In the genomic region with DNA sequence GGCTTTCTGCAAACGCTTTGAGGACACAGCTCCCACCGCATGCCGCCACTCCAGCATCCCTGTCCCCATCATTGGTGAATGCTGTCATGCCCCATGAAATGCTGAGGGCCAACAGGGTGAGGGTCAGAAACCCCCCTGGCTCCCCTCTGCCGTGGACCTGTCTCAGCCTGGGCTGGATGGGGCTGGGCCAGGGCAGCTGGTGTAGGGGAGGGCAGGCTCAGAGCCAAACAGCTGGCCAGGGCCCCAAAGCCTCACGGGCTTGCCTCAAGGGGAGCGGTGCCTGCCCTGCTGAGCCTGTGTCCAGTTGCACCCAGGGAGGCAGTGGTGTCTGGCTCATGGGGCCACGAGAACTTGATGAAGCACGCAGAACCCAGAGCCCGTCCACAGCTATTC, we compare ENCODE assay signal across 15 cellular contexts. TPM values are rescaled to one million over a fixed set of nuclear protein-coding genes. Genes with fewer than 3 reads are reported as not detected.
"Had no signal": no experiment of that assay in that cellular context is flagged by ENCODE, and none has a peak within 500 bp of the region (broad histone marks: within the 10 kb centered on the region; RNA-seq: fewer than 3 reads in every experiment).

No MANE protein-coding gene starts in this region.

- H3K4me1 ChIP-seq: esophagus squamous epithelium had no signal

- H3K27me3 Mint-ChIP-seq: activated T-helper 17 cell treated with anti-CD3 and anti-CD28 coated beads, Interleukin-2, amount 50 U/mL, for 72 hours; dendritic cell treated with granulocyte-macrophage colony-stimulating factor and Interleukin-4, amounts not matched to agents 40 ng/mL and 50 ng/mL, for 4 days had no signal

- H3K4me1 Mint-ChIP-seq: nephron had no signal

- H3K9me3 ChIP-seq: body of pancreas, esophagus squamous epithelium, thyroid gland had no signal

- ATAC-seq: activated T-helper 17 cell treated with anti-CD3 and anti-CD28 coated beads, Interleukin-2, amount 50 U/mL, for 72 hours; body of pancreas had no signal

- H3K27ac ChIP-seq: body of pancreas, esophagus squamous epithelium, thyroid gland, WERI-Rb-1 had no signal

- H3K4me3 Mint-ChIP-seq: activated T-helper 17 cell treated with anti-CD3 and anti-CD28 coated beads, Interleukin-2, amount 50 U/mL, for 72 hours; dendritic cell treated with granulocyte-macrophage colony-stimulating factor and Interleukin-4, amounts not matched to agents 40 ng/mL and 50 ng/mL, for 4 days; nephron had no signal

- DNase-seq: activated CD4-positive, alpha-beta T cell treated with anti-CD3 and anti-CD28 coated beads for 4 hours; activated naive CD4-positive, alpha-beta T cell treated with anti-CD3 and anti-CD28 coated beads, Interleukin-2, amount 50 U/mL, for 16 hours; activated T-cell treated with anti-CD3 and anti-CD28 coated beads for 4 hours; amniotic stem cell; body of pancreas; esophagus squamous epithelium; foreskin fibroblast; head of caudate nucleus; stimulated activated CD4-positive, alpha-beta T cell treated with anti-CD3 and anti-CD28 coated beads, Interleukin-4, amount 100 ng/mL, for 4 hours; thyroid gland; WERI-Rb-1 had no signal

- H3K9me3 Mint-ChIP-seq: activated T-helper 17 cell treated with anti-CD3 and anti-CD28 coated beads, Interleukin-2, amount 50 U/mL, for 72 hours; dendritic cell treated with granulocyte-macrophage colony-stimulating factor and Interleukin-4, amounts not matched to agents 40 ng/mL and 50 ng/mL, for 4 days; nephron had no signal

- H3K27me3 ChIP-seq: body of pancreas, esophagus squamous epithelium, thyroid gland had no signal

- H3K4me3 ChIP-seq: body of pancreas, esophagus squamous epithelium, thyroid gland had no signal

- H3K27ac Mint-ChIP-seq: activated T-helper 17 cell treated with anti-CD3 and anti-CD28 coated beads, Interleukin-2, amount 50 U/mL, for 72 hours; dendritic cell treated with granulocyte-macrophage colony-stimulating factor and Interleukin-4, amounts not matched to agents 40 ng/mL and 50 ng/mL, for 4 days; nephron had no signal

RNA-seq across cellular contexts. Expression of a gene that starts 49.7 kb away (rescaled TPM):
- total RNA-seq: activated T-helper 17 cell treated with anti-CD3 and anti-CD28 coated beads, Interleukin-2, amount 50 U/mL, for 72 hours; osteocyte had no signal
